In the genomic region with DNA sequence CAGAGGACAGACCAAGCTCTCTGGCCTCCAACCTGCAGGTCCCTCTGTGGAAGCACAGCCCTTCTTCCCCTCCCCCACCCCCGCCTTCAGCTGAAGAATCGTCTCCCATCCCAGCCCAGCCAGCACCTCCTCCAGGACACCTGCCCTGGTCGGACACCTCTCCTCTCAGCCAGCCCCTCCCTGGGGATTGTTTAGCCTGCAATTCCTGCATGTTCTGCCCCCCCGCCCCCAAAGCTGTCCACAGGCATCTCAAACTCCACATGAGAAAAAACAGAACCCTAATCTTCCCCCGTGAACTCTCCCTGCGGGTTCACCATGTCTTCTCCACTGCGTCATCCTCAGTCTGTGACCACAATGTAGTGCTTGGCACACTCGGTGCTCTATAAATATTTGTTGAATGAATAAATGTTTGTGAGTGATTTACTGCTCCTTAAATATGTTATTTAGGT, we compare ENCODE assay signal across 18 cellular contexts. TPM values are rescaled to one million over a fixed set of nuclear protein-coding genes. Genes with fewer than 3 reads are reported as not detected.
DNase-seq lines count a peak whose midpoint lies in the region; ATAC-seq, FAIRE-seq and TF ChIP-seq lines count a peak whose summit lies in the region.
"Had no signal": no experiment of that assay in that cellular context is flagged by ENCODE, and none has a peak within 500 bp of the region (broad histone marks: within the 10 kb centered on the region; RNA-seq: fewer than 3 reads in every experiment).

No MANE protein-coding gene starts in this region.

- TF ChIP-seq EP300 in suprapubic skin (IDR thresholded peaks at IDR 0.05), result peak; percentile 89

- TF ChIP-seq POLR2A in suprapubic skin (IDR thresholded peaks at IDR 0.05) (no peak), GM12892 (IDR thresholded peaks at IDR 0.05; ENCODE audit: low read depth, low read length) (no peak)

- H3K9ac ChIP-seq in astrocyte (ENCODE audit: low read length), result no peak overlapping the region

- intact Hi-C loops in left ventricle myocardium inferior (cut with micrococcal nuclease), result no loop called here

- FAIRE-seq in HTR-8/SVneo (lab: Jason Lieb, UNC), result peak; percentile 67
- FAIRE-seq in astrocyte (lab: Jason Lieb, UNC), result no peak
- no peak for FAIRE-seq in GM12892 (lab: Jason Lieb, UNC)

- peaks cover 44% of the 10 kb centered on the region for H3K27me3 Mint-ChIP-seq in astrocyte (ENCODE audit: low read depth, unreplicated experiment)

- no peak overlapping the region for H2AFZ ChIP-seq in astrocyte (ENCODE audit: low read depth, low read length)

- no peaks in the 10 kb centered on the region for H3K4me1 Mint-ChIP-seq in astrocyte (ENCODE audit: low read depth, unreplicated experiment)
- H3K4me1 Mint-ChIP-seq: naive B cell had no signal

- WGBS in suprapubic skin, result 61% methylated on average over 8 of the region's 8 CpGs

- ATAC-seq in HG03342 (IDR thresholded peaks at IDR 0.05; ENCODE audit: unreplicated experiment) (no peak), GM21576 (IDR thresholded peaks at IDR 0.05; ENCODE audit: unreplicated experiment) (no peak)
- ATAC-seq: Panc1, sciatic nerve had no signal

- H3K36me3 ChIP-seq in astrocyte (ENCODE audit: insufficient read depth, low read length) (no peaks in the 10 kb centered on the region), left ventricle myocardium inferior (no peaks in the 10 kb centered on the region), suprapubic skin (no peaks in the 10 kb centered on the region)

- H3K36me3 Mint-ChIP-seq in astrocyte (ENCODE audit: low read depth, unreplicated experiment), result no peaks in the 10 kb centered on the region
- H3K36me3 Mint-ChIP-seq: naive B cell had no signal

- H3K27ac Mint-ChIP-seq in astrocyte (ENCODE audit: unreplicated experiment), result no peak overlapping the region
- H3K27ac Mint-ChIP-seq: CD4-positive, alpha-beta T cell; naive B cell had no signal

- no peaks in the 10 kb centered on the region for H3K79me2 ChIP-seq in astrocyte (ENCODE audit: insufficient read depth, low read length)

- H3K9me3 ChIP-seq in astrocyte (ENCODE audit: insufficient read depth, low read depth, low read length) (no peaks in the 10 kb centered on the region), left ventricle myocardium inferior (replicated peaks) (no peaks in the 10 kb centered on the region), suprapubic skin (no peaks in the 10 kb centered on the region)
- H3K9me3 ChIP-seq: HAP-1 had no signal

- no peak overlapping the region for H3K4me2 ChIP-seq in astrocyte (ENCODE audit: low read length)

- TF ChIP-seq CTCF in astrocyte (IDR thresholded peaks at IDR 0.05; ENCODE audit: insufficient read depth, low read depth, low read length) (no peak), left ventricle myocardium inferior (IDR thresholded peaks at IDR 0.05; ENCODE audit: borderline replicate concordance) (no peak), suprapubic skin (IDR thresholded peaks at IDR 0.05) (no peak)

- H3K9me3 Mint-ChIP-seq in astrocyte (ENCODE audit: unreplicated experiment), result peaks cover 3% of the 10 kb centered on the region
- H3K9me3 Mint-ChIP-seq: CD4-positive, alpha-beta T cell had no signal

- H3K27me3 ChIP-seq in astrocyte (ENCODE audit: insufficient read depth, low read length) (no peaks in the 10 kb centered on the region), left ventricle myocardium inferior (ENCODE audit: low read depth) (no peaks in the 10 kb centered on the region), suprapubic skin (no peaks in the 10 kb centered on the region)

- no peak overlapping the region for H3K4me3 ChIP-seq in astrocyte (ENCODE audit: insufficient read depth, low read depth, low read length)
- peak overlapping the region; percentile 6 for H3K4me3 ChIP-seq in left ventricle myocardium inferior
- H3K4me3 ChIP-seq in suprapubic skin, result no peak overlapping the region
- H3K4me3 ChIP-seq: HAP-1 had no signal

- H3K4me1 ChIP-seq in astrocyte (ENCODE audit: insufficient read depth, low read length), result no peaks in the 10 kb centered on the region
- H3K4me1 ChIP-seq in left ventricle myocardium inferior, result peaks cover 39% of the 10 kb centered on the region
- H3K4me1 ChIP-seq in suprapubic skin, result peaks cover 8% of the 10 kb centered on the region
- H3K4me1 ChIP-seq: HAP-1 had no signal

- H3K27ac ChIP-seq in astrocyte (ENCODE audit: low read depth, low read length) (no peak overlapping the region), left ventricle myocardium inferior (replicated peaks) (peak overlapping the region; percentile 60), suprapubic skin (no peak overlapping the region)

- H4K20me1 ChIP-seq in astrocyte (ENCODE audit: insufficient read depth, low read length), result no peaks in the 10 kb centered on the region

- H3K4me3 Mint-ChIP-seq in astrocyte (ENCODE audit: unreplicated experiment), result no peak overlapping the region
- H3K4me3 Mint-ChIP-seq: CD4-positive, alpha-beta T cell; naive B cell had no signal

- DNase-seq in HTR-8/SVneo (ENCODE audit: insufficient read length, low spot score) (peak; percentile 70), astrocyte (ENCODE audit: low read depth) (peak; percentile 1), left ventricle myocardium inferior (peak; percentile 39), suprapubic skin (ENCODE audit: low spot score in 2 of 2) (no peak), GM12892 (ENCODE audit: insufficient read length) (no peak), DMS53 (lab: John Stamatoyannopoulos, UW) (no peak)
- DNase-seq: activated naive CD4-positive, alpha-beta T cell; CD4-positive, alpha-beta T cell; cerebellar nuclear complex; GDM1; naive B cell; T1000 had no signal

RNA-seq across cellular contexts. Expression of gene PRIMA1, which starts 24.1 kb away (rescaled TPM):
- total RNA-seq in astrocyte (not detected in 2 replicates), left ventricle myocardium inferior (7.3 TPM), suprapubic skin (1 to 10 TPM; 3.1 to 6.1 (median 3.6) TPM)
- not detected for polyA plus RNA-seq in GM12892 (2012; ENCODE audit: missing spikeins)
- total RNA-seq: activated CD8-positive, alpha-beta memory T cell treated with anti-CD3 and anti-CD28 coated beads for 36 hours; CD4-positive, alpha-beta T cell had no signal

Comparison
In these comparisons a context has a peak if more than half of its experiments do, and no peak if none do; other contexts are left out.
1. DNase-seq: peak in HTR-8/SVneo (single experiment), astrocyte (single experiment) and left ventricle myocardium inferior (single experiment); none in suprapubic skin (0 of 2), GM12892 (single experiment) and DMS53 (single experiment).